ENCODE assay signal across 1 cellular context in genomic region chr15:59725172-59725486, GRCh38.
TF ChIP-seq lines count a peak whose summit lies in the region.

No MANE protein-coding gene starts in this region.

TF ChIP-seq in HCT116, 20 proteins besides CTCF, POLR2A, EP300 and RAD21 (continued from another document):
- no peak for TF ChIP-seq MAX (IDR thresholded peaks at IDR 0.05)
- no peak for TF ChIP-seq EZH2phosphoT487 (IDR thresholded peaks at IDR 0.05; ENCODE audit: borderline replicate concordance)
- TF ChIP-seq JUND (IDR thresholded peaks at IDR 0.05) = no peak
- no peak for TF ChIP-seq EZH2 (IDR thresholded peaks at IDR 0.05)
- TF ChIP-seq ZBTB33 (IDR thresholded peaks at IDR 0.05; ENCODE audit: extremely low read depth, insufficient replicate concordance, low read length) = no peak
- no peak for TF ChIP-seq ELF1 (IDR thresholded peaks at IDR 0.05; ENCODE audit: borderline replicate concordance, low read depth)
- no peak for TF ChIP-seq SP1 (IDR thresholded peaks at IDR 0.05; ENCODE audit: low read depth)
- no peak for TF ChIP-seq EGR1 (IDR thresholded peaks at IDR 0.05; ENCODE audit: low read depth)
- TF ChIP-seq SIN3A (IDR thresholded peaks at IDR 0.05; ENCODE audit: low read depth) = no peak
- no peak for TF ChIP-seq ZFX (IDR thresholded peaks at IDR 0.05)
